8 cellular contexts compared by ENCODE assay signal in the genomic region with DNA sequence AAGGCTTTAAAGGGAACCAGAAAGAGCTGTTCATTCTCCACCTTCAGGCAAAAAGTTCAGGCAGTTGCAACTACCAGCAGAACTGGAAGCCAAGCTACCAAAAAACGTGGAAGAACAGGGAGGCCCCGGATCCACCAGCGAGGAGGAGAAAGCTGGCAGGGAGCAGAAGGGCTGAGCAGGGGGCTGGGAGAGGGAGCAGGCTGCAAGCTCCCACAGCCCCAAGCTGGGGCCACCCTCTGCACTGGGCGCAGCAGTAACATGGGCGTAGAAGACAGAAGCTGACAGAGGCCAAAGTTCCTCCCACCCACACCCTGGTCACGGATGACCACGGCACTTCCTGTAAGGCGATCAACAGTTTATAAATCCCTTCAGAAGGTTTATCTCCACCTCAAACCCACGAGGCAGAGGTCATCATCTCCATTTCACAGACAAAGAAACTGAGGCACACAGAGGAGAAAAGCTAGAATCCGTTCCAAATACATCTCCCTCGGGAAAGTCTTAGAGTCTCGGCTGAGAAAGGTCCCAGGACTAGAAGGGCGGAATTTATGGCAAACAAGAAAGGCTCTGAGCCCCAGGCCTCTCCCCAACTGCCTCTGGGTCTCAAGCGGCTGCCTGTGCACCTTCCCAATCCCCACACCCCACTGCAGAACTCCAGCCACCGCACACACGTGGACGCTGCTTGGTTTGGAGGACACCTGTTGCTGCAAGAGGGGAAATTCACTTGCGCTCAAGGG. TPM values are rescaled to one million over a fixed set of nuclear protein-coding genes. Genes with fewer than 3 reads are reported as not detected.
DNase-seq lines count a peak whose midpoint lies in the region; ATAC-seq, FAIRE-seq and TF ChIP-seq lines count a peak whose summit lies in the region.

No MANE protein-coding gene starts in this region.

- no peak for TF ChIP-seq CTCF in OCI-LY7 (conservative IDR thresholded peaks at IDR 0.05; ENCODE audit: low read length)
- TF ChIP-seq CTCF in endothelial cell of umbilical vein (IDR thresholded peaks at IDR 0.05; ENCODE audit: extremely low read depth in 1 of 2, insufficient read depth in 1 of 2, low read depth in 1 of 2, low read length in 2 of 2) = no peak
- TF ChIP-seq CTCF in osteocyte (IDR thresholded peaks at IDR 0.05) = no peak

- FAIRE-seq in endothelial cell of umbilical vein (lab: Jason Lieb, UNC) (peak; percentile 78), HTR-8/SVneo (lab: Jason Lieb, UNC) (no peak)

- peaks cover 26% of the 10 kb centered on the region for H3K4me1 Mint-ChIP-seq in osteocyte (ENCODE audit: unreplicated experiment)

- no peak for ATAC-seq in HG03095 (IDR thresholded peaks at IDR 0.05; ENCODE audit: unreplicated experiment)

- no peaks in the 10 kb centered on the region for H3K9me2 ChIP-seq in OCI-LY7 (ENCODE audit: insufficient read depth, low read length)

- peak overlapping the region; percentile 27 for H3K27ac Mint-ChIP-seq in osteocyte (ENCODE audit: unreplicated experiment)

- H3K9me1 ChIP-seq in endothelial cell of umbilical vein (replicated peaks; ENCODE audit: control insufficient read depth, extremely low read depth, insufficient read depth, low read length) = no peaks in the 10 kb centered on the region

- DNase-seq in OCI-LY7 (ENCODE audit: low spot score) (no peak), endothelial cell of umbilical vein (ENCODE audit: low read depth, low spot score) (no peak), osteocyte (ENCODE audit: extremely low spot score, unreplicated experiment) (no peak), HTR-8/SVneo (ENCODE audit: insufficient read length, low spot score) (no peak), T1000 (lab: John Stamatoyannopoulos, UW) (no peak), ecto neural progenitor cell (ENCODE audit: low spot score) (no peak)

- H3K9me3 ChIP-seq in ES-I3 (ENCODE audit: control insufficient read depth, insufficient read depth, low read length) = no peaks in the 10 kb centered on the region
- no peaks in the 10 kb centered on the region for H3K9me3 ChIP-seq in OCI-LY7 (ENCODE audit: low read length)
- H3K9me3 ChIP-seq in endothelial cell of umbilical vein (replicated peaks; ENCODE audit: control insufficient read depth, insufficient read depth, low read length) = no peaks in the 10 kb centered on the region

- no peaks in the 10 kb centered on the region for H3K9me3 Mint-ChIP-seq in osteocyte (ENCODE audit: unreplicated experiment)

- peaks cover 0 to 5% of the 10 kb centered on the region in 2 experiments for H3K27me3 ChIP-seq in endothelial cell of umbilical vein (ENCODE audit: control insufficient read depth in 2 of 2, insufficient read depth in 2 of 2, low read length in 2 of 2)

- H3K79me2 ChIP-seq in OCI-LY7 (ENCODE audit: insufficient read depth, low read depth, low read length) = no peaks in the 10 kb centered on the region
- no peaks in the 10 kb centered on the region for H3K79me2 ChIP-seq in endothelial cell of umbilical vein (ENCODE audit: control insufficient read depth, insufficient read depth, low read length)

- peak overlapping the region; percentile 56 for H3K4me3 ChIP-seq in OCI-LY7 (ENCODE audit: low read depth, low read length, poor library complexity, severe bottlenecking)
- peak overlapping the region in 2 of 3 experiments; percentile 7 to 25 for H3K4me3 ChIP-seq in endothelial cell of umbilical vein (replicated peaks in 1 of 3; ENCODE audit: insufficient read depth in 1 of 3, low read depth in 1 of 3, low read length in 3 of 3)

- H4K20me1 ChIP-seq in OCI-LY7 (ENCODE audit: insufficient read depth, low read length) (no peaks in the 10 kb centered on the region), endothelial cell of umbilical vein (replicated peaks; ENCODE audit: control insufficient read depth, extremely low read depth, insufficient read depth, low read length) (no peaks in the 10 kb centered on the region)

- H2AFZ ChIP-seq in OCI-LY7 (ENCODE audit: low read length) (no peak overlapping the region), endothelial cell of umbilical vein (ENCODE audit: low read depth, low read length) (no peak overlapping the region)

- intact Hi-C loops in OCI-LY7 (cut with micrococcal nuclease; ENCODE audit: unreplicated experiment) (no loop called here), endothelial cell of umbilical vein (cut with micrococcal nuclease) (loop anchor here (5.0 kb wide), 1 partner anchor 150 kb away; no protein-coding TSS in a partner anchor)

- POLR2A ChIA-PET in OCI-LY7 (lab: Charles Lee) = interaction anchor here (0.8 to 1.0 kb wide), 2 partner anchors 52 to 82 kb away, joined by 3 read pairs; a partner anchor contains a TSS
- POLR2A ChIA-PET in endothelial cell of umbilical vein (lab: Charles Lee) = no interaction called here

- peak overlapping the region; percentile 54 for H3K4me3 Mint-ChIP-seq in osteocyte (ENCODE audit: unreplicated experiment)

- H3K4me2 ChIP-seq in OCI-LY7 (ENCODE audit: low read length) (peak overlapping the region; percentile 71), endothelial cell of umbilical vein (ENCODE audit: insufficient read depth, low read length) (peak overlapping the region; percentile 56)

- H3K4me1 ChIP-seq in ES-I3 (ENCODE audit: insufficient read depth, low read length) = peaks cover 11% of the 10 kb centered on the region
- H3K4me1 ChIP-seq in OCI-LY7 (ENCODE audit: insufficient read depth, low read length, poor library complexity, severe bottlenecking) = peaks cover 27% of the 10 kb centered on the region
- peaks cover 26% of the 10 kb centered on the region for H3K4me1 ChIP-seq in endothelial cell of umbilical vein (ENCODE audit: control insufficient read depth, extremely low read depth, insufficient read depth, low read length)

- BruUV-seq in OCI-LY7 (replicated peaks; lab: Mats Ljungman, UMichigan) (no TSS peak), endothelial cell of umbilical vein (replicated peaks; lab: Mats Ljungman, UMichigan) (TSS peak; percentile 16)

- no peaks in the 10 kb centered on the region for H3K27me3 Mint-ChIP-seq in osteocyte (ENCODE audit: unreplicated experiment)

- H3K36me3 ChIP-seq in ES-I3 (ENCODE audit: insufficient read depth, low read length) (no peaks in the 10 kb centered on the region), OCI-LY7 (ENCODE audit: insufficient read depth, low read length) (no peaks in the 10 kb centered on the region), endothelial cell of umbilical vein (ENCODE audit: control insufficient read depth in 2 of 2, extremely low read depth in 1 of 2, insufficient read depth in 2 of 2, low read length in 2 of 2) (no peaks in the 10 kb centered on the region)

- dilution Hi-C loops in endothelial cell of umbilical vein (cut with MboI; ENCODE audit: extremely low pct_ligation_motif_present, low sequenced_read_pairs) = no loop called here

- CTCF ChIA-PET in OCI-LY7 (lab: Charles Lee; ENCODE audit: unreplicated experiment) = no interaction called here
- CTCF ChIA-PET in endothelial cell of umbilical vein (lab: Charles Lee) = interaction anchor here (0.6 to 8.0 kb wide), 11 partner anchors 10 to 86 kb away, joined by 3 to 61 read pairs (median 3); no protein-coding TSS in a partner anchor

- no peak for TF ChIP-seq POLR2A in endothelial cell of umbilical vein (IDR thresholded peaks at IDR 0.05; ENCODE audit: low read depth, low read length)

- no peaks in the 10 kb centered on the region for H3K36me3 Mint-ChIP-seq in osteocyte (ENCODE audit: unreplicated experiment)

- H3K9ac ChIP-seq in ES-I3 (ENCODE audit: low read depth, low read length) (peak overlapping the region; percentile 46; the same call in 1 of the 2 replicates), endothelial cell of umbilical vein (replicated peaks; ENCODE audit: extremely low read depth, insufficient read depth, low read length) (no peak overlapping the region)

- no peak overlapping the region for H3K27ac ChIP-seq in OCI-LY7 (ENCODE audit: low read depth, low read length, poor library complexity, severe bottlenecking)
- H3K27ac ChIP-seq in endothelial cell of umbilical vein (ENCODE audit: insufficient read depth, low read depth, low read length) = no peak overlapping the region

TF ChIP-seq in endothelial cell of umbilical vein, 7 proteins besides CTCF, POLR2A, EP300 and RAD21 (continues in another document):
- TF ChIP-seq GATA2 (IDR thresholded peaks at IDR 0.05; ENCODE audit: insufficient read depth, insufficient read length, low read depth, low read length) (no peak), EZH2 (IDR thresholded peaks at IDR 0.05; ENCODE audit: borderline replicate concordance, low read depth, low read length, severe bottlenecking) (no peak), POLR2AphosphoS5 (IDR thresholded peaks at IDR 0.05; ENCODE audit: insufficient read depth, low read depth, low read length) (no peak), MYC (IDR thresholded peaks at IDR 0.05; ENCODE audit: low read depth, low read length) (no peak), JUN (IDR thresholded peaks at IDR 0.05; ENCODE audit: borderline replicate concordance, insufficient read depth, insufficient read length, low read depth) (no peak)
- TF ChIP-seq, protein P1, sequence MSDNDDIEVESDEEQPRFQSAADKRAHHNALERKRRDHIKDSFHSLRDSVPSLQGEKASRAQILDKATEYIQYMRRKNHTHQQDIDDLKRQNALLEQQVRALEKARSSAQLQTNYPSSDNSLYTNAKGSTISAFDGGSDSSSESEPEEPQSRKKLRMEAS (IDR thresholded peaks at IDR 0.05; ENCODE audit: insufficient read depth, insufficient read length) = no peak

RNA-seq across cellular contexts. Expression of a gene that starts 1.8 kb away (rescaled TPM):
- 3.6 and 6.4 TPM in 2 replicates for total RNA-seq in OCI-LY7 (2014; rRNA removed; shearing (Covaris generic))
- total RNA-seq in OCI-LY7 (2022) (14.6 and 15.0 TPM in 2 replicates), endothelial cell of umbilical vein (17.8 and 22.2 TPM in 2 replicates), osteocyte (4.4 and 5.1 TPM in 2 replicates)
- polyA plus RNA-seq in endothelial cell of umbilical vein = 6.5 and 7.5 TPM in 2 replicates
- 8.3 and 10.0 TPM in 2 replicates for polyA plus RNA-seq in endothelial cell of umbilical vein (2011; cell fraction: cytosol; rRNA removed)
- 8.3 and 9.3 TPM in 2 replicates for polyA plus RNA-seq in endothelial cell of umbilical vein (2011; cell fraction: nucleus; rRNA removed)
- 9.1 and 9.5 TPM in 2 replicates for polyA plus RNA-seq in endothelial cell of umbilical vein (2012)
- 13.6 and 14.0 TPM in 2 replicates for polyA minus RNA-seq in endothelial cell of umbilical vein
- 29.1 TPM for polyA minus RNA-seq in endothelial cell of umbilical vein (2011; cell fraction: cytosol; rRNA and poly(A)+ RNA removed)
- 4.2 and 5.7 TPM in 2 replicates for polyA minus RNA-seq in endothelial cell of umbilical vein (2011; cell fraction: nucleus; rRNA and poly(A)+ RNA removed)

RNA-seq across cellular contexts. Expression of a gene that starts 42.7 kb away (rescaled TPM):
- 0.25 and 1.5 TPM in 2 replicates for total RNA-seq in OCI-LY7 (2014; rRNA removed; shearing (Covaris generic))
- total RNA-seq in OCI-LY7 (2022) (0.61 and 0.72 TPM in 2 replicates), endothelial cell of umbilical vein (2.0 and 2.1 TPM in 2 replicates), osteocyte (2.0 and 2.7 TPM in 2 replicates)
- polyA plus RNA-seq in endothelial cell of umbilical vein = 1.3 TPM in 2 replicates
- 0.63 and 0.96 TPM in 2 replicates for polyA plus RNA-seq in endothelial cell of umbilical vein (2011; cell fraction: cytosol; rRNA removed)
- polyA plus RNA-seq in endothelial cell of umbilical vein (2011; cell fraction: nucleus; rRNA removed) = 0.99 and 1.3 TPM in 2 replicates
- 1.3 and 2.9 TPM in 2 replicates for polyA plus RNA-seq in endothelial cell of umbilical vein (2012)
- 0.96 and 1.5 TPM in 2 replicates for polyA minus RNA-seq in endothelial cell of umbilical vein
- not detected for polyA minus RNA-seq in endothelial cell of umbilical vein (2011; cell fraction: cytosol; rRNA and poly(A)+ RNA removed)
- 1.2 and 2.0 TPM in 2 replicates for polyA minus RNA-seq in endothelial cell of umbilical vein (2011; cell fraction: nucleus; rRNA and poly(A)+ RNA removed)
